29 cellular contexts compared by ENCODE assay signal in genomic region chr6:155701342-155701741, GRCh38.
"Had no signal": no experiment of that assay in that cellular context is flagged by ENCODE, and none has a peak within 500 bp of the region (broad histone marks: within the 10 kb centered on the region; RNA-seq: fewer than 3 reads in every experiment).

No MANE protein-coding gene starts in this region.

- H3K9me3 Mint-ChIP-seq: activated CD4-positive, alpha-beta memory T cell treated with anti-CD3 and anti-CD28 coated beads for 36 hours; activated CD4-positive, alpha-beta T cell treated with anti-CD3 and anti-CD28 coated beads, Interleukin-2, amount 10 ng/mL, durations not matched to agents 24 days and 14 days; activated naive CD4-positive, alpha-beta T cell treated with anti-CD3 and anti-CD28 coated beads, Interleukin-2, amount 10 ng/mL, durations not matched to agents 7 days and 5 days; activated T-cell treated with anti-CD3 and anti-CD28 coated beads, Interleukin-2, amount 50 U/mL, for 24 hours; activated T-cell treated with anti-CD3 and anti-CD28 coated beads, Interleukin-2, amount 50 U/mL, for 72 hours; effector memory CD8-positive, alpha-beta T cell; T-helper 2 cell treated with Interferon-gamma antibody and Interleukin-4, amounts not matched to agents 5 μg/mL and 100 μg/mL, for 36 hours had no signal

- DNase-seq: activated CD4-positive, alpha-beta memory T cell treated with anti-CD3 and anti-CD28 coated beads for 36 hours; activated CD4-positive, alpha-beta T cell treated with anti-CD3 and anti-CD28 coated beads for 36 hours; activated CD4-positive, alpha-beta T cell treated with anti-CD3 and anti-CD28 coated beads, Interleukin-2, amount 10 ng/mL, durations not matched to agents 24 days and 14 days; activated CD4-positive, CD25-positive, alpha-beta regulatory T cell; activated CD4-positive, CD25-positive, alpha-beta regulatory T cell treated with anti-CD3 and anti-CD28 coated beads, Interleukin-2, amount 50 U/mL, for 72 hours; activated CD8-positive, alpha-beta memory T cell treated with anti-CD3 and anti-CD28 coated beads, Interleukin-2, amount 50 U/mL, for 48 hours; activated gamma-delta T cell; activated naive CD4-positive, alpha-beta T cell; activated naive CD4-positive, alpha-beta T cell treated with anti-CD3 and anti-CD28 coated beads, Interleukin-2, amount 10 ng/mL, durations not matched to agents 7 days and 5 days; activated T-cell treated with anti-CD3 and anti-CD28 coated beads for 4 hours; activated T-cell treated with anti-CD3 and anti-CD28 coated beads, Interleukin-2, amount 50 U/mL, for 24 hours; activated T-cell treated with anti-CD3 and anti-CD28 coated beads, Interleukin-2, amount 50 U/mL, for 72 hours; amniotic stem cell; anterior cingulate cortex; brain microvascular endothelial cell; caudate nucleus; cortex of kidney; dermis blood vessel endothelial cell; effector CD4-positive, alpha-beta T cell; effector memory CD8-positive, alpha-beta T cell; foreskin fibroblast; head of caudate nucleus; T-helper 1 cell; T-helper 17 cell; T1000; WERI-Rb-1 had no signal

- H3K4me3 Mint-ChIP-seq: activated CD4-positive, alpha-beta memory T cell treated with anti-CD3 and anti-CD28 coated beads for 36 hours; activated CD4-positive, alpha-beta T cell treated with anti-CD3 and anti-CD28 coated beads for 36 hours; activated CD4-positive, alpha-beta T cell treated with anti-CD3 and anti-CD28 coated beads, Interleukin-2, amount 10 ng/mL, durations not matched to agents 24 days and 14 days; activated naive CD4-positive, alpha-beta T cell treated with anti-CD3 and anti-CD28 coated beads, Interleukin-2, amount 10 ng/mL, durations not matched to agents 7 days and 5 days; activated naive CD8-positive, alpha-beta T cell; activated T-cell treated with anti-CD3 and anti-CD28 coated beads, Interleukin-2, amount 50 U/mL, for 24 hours; activated T-cell treated with anti-CD3 and anti-CD28 coated beads, Interleukin-2, amount 50 U/mL, for 72 hours; effector memory CD8-positive, alpha-beta T cell; T-helper 17 cell; T-helper 2 cell treated with Interferon-gamma antibody and Interleukin-4, amounts not matched to agents 5 μg/mL and 100 μg/mL, for 36 hours had no signal

- H3K36me3 Mint-ChIP-seq: activated CD4-positive, alpha-beta memory T cell treated with anti-CD3 and anti-CD28 coated beads for 36 hours; activated naive CD4-positive, alpha-beta T cell treated with anti-CD3 and anti-CD28 coated beads, Interleukin-2, amount 10 ng/mL, durations not matched to agents 7 days and 5 days; activated naive CD8-positive, alpha-beta T cell had no signal

- H3K36me3 ChIP-seq: brain microvascular endothelial cell, WERI-Rb-1 had no signal

- H3K27me3 Mint-ChIP-seq: activated CD4-positive, alpha-beta T cell treated with anti-CD3 and anti-CD28 coated beads, Interleukin-2, amount 10 ng/mL, durations not matched to agents 24 days and 14 days; activated naive CD4-positive, alpha-beta T cell treated with anti-CD3 and anti-CD28 coated beads, Interleukin-2, amount 10 ng/mL, durations not matched to agents 7 days and 5 days had no signal

- H3K4me1 Mint-ChIP-seq: activated CD4-positive, alpha-beta T cell treated with anti-CD3 and anti-CD28 coated beads for 36 hours; activated CD4-positive, alpha-beta T cell treated with anti-CD3 and anti-CD28 coated beads, Interleukin-2, amount 10 ng/mL, durations not matched to agents 24 days and 14 days; activated naive CD4-positive, alpha-beta T cell treated with anti-CD3 and anti-CD28 coated beads, Interleukin-2, amount 10 ng/mL, durations not matched to agents 7 days and 5 days; T-helper 17 cell had no signal

- ATAC-seq: activated CD4-positive, alpha-beta T cell treated with anti-CD3 and anti-CD28 coated beads for 36 hours; activated T-cell treated with anti-CD3 and anti-CD28 coated beads, Interleukin-2, amount 50 U/mL, for 72 hours; effector memory CD8-positive, alpha-beta T cell; T-helper 17 cell had no signal

- H3K27ac Mint-ChIP-seq: activated CD4-positive, alpha-beta memory T cell treated with anti-CD3 and anti-CD28 coated beads for 36 hours; activated CD4-positive, alpha-beta T cell treated with anti-CD3 and anti-CD28 coated beads for 36 hours; activated CD4-positive, alpha-beta T cell treated with anti-CD3 and anti-CD28 coated beads, Interleukin-2, amount 10 ng/mL, durations not matched to agents 24 days and 14 days; activated naive CD4-positive, alpha-beta T cell treated with anti-CD3 and anti-CD28 coated beads, Interleukin-2, amount 10 ng/mL, durations not matched to agents 7 days and 5 days; activated naive CD8-positive, alpha-beta T cell; activated T-cell treated with anti-CD3 and anti-CD28 coated beads, Interleukin-2, amount 50 U/mL, for 24 hours; activated T-cell treated with anti-CD3 and anti-CD28 coated beads, Interleukin-2, amount 50 U/mL, for 72 hours; effector memory CD8-positive, alpha-beta T cell; T-helper 17 cell; T-helper 2 cell treated with Interferon-gamma antibody and Interleukin-4, amounts not matched to agents 5 μg/mL and 100 μg/mL, for 36 hours had no signal

- H3K27me3 ChIP-seq: brain microvascular endothelial cell had no signal

- H3K27ac ChIP-seq: brain microvascular endothelial cell, epithelial cell of prostate, WERI-Rb-1 had no signal
